Comparison of ENCODE assay signal across 1 cellular context in the genomic region with DNA sequence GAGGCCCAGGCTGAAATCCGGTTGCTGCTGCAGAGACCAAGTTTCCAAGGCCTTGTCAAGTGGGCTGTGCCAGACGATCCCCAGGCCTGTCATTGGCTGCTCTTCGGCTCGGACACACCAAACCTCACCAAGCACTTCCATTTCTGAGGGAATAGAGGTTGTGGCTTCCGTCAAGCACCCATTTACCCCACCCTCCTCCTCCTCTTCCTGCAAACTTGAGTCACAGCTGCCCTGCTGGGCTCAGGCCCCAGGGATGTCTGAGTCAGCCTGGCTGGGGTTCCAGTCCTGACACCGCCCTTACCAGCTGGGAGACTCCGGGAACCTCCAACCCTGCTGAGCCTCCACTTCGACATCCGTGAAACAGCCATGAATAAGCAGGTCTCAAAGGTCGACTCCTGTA. TPM values are rescaled to one million over a fixed set of nuclear protein-coding genes. Genes with fewer than 3 reads are reported as not detected.
"Had no signal": no experiment of that assay in that cellular context is flagged by ENCODE, and none has a peak within 500 bp of the region (broad histone marks: within the 10 kb centered on the region; RNA-seq: fewer than 3 reads in every experiment).

No MANE protein-coding gene starts in this region.

RNA-seq across cellular contexts. Expression of a gene that starts 31.1 kb away (rescaled TPM):
- total RNA-seq: NCI-H460 had no signal
